ENCODE assay signal across 1 cellular context in the genomic region with DNA sequence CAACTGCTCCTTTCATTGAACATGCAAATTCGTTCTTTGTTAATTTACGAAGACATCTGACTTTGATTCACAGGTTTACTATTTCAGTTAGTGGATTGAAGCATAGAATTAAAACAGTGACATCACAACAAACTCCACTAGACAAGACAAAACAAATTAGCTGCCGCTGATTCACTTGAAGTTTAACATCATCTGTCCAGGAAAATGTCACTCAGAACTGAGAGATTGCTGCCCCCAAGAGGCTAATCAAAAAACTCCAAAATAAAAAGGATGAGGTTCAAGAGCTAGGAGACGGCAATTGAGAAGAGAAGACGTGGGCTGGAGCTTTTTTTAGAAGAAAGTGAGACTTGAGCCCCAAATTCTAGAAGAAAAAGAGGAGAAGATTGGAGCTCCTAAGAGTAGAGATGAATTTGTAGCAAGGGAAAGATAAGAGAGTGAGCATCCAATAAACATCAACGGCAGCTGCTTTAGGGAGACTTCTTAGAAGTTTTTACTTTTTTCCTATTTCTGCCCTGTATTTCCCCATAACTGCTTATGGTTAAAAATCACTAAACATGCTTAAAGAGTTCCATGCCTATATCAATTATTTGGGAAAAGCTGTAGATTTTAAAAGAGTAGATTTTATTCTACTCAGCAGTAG.
TF ChIP-seq lines count a peak whose summit lies in the region.

No MANE protein-coding gene starts in this region.

TF ChIP-seq in endothelial cell of umbilical vein, 7 proteins besides CTCF, POLR2A, EP300 and RAD21 (continued from another document):
- TF ChIP-seq EZH2 (IDR thresholded peaks at IDR 0.05; ENCODE audit: borderline replicate concordance, low read depth, low read length, severe bottlenecking), result no peak
- no peak for TF ChIP-seq JUN (IDR thresholded peaks at IDR 0.05; ENCODE audit: borderline replicate concordance, insufficient read depth, insufficient read length, low read depth)
- no peak for TF ChIP-seq GATA2 (IDR thresholded peaks at IDR 0.05; ENCODE audit: insufficient read depth, insufficient read length, low read depth, low read length)
- TF ChIP-seq POLR2AphosphoS5 (IDR thresholded peaks at IDR 0.05; ENCODE audit: insufficient read depth, low read depth, low read length), result no peak
